Comparison of ENCODE assay signal across 1 cellular context in genomic region chr3:12622335-12622734, GRCh38.
TF ChIP-seq lines count a peak whose summit lies in the region.

No MANE protein-coding gene starts in this region.

TF ChIP-seq in H1, 55 proteins besides CTCF, POLR2A, EP300 and RAD21:
- TF ChIP-seq SIN3A (conservative IDR thresholded peaks at IDR 0.05 in 1 of 2, IDR thresholded peaks at IDR 0.05 in 1 of 2; ENCODE audit: low read depth in 1 of 2, low read length in 2 of 2) (no peak), HDAC6 (IDR thresholded peaks at IDR 0.05; ENCODE audit: low read depth, low read length) (no peak), USF2 (IDR thresholded peaks at IDR 0.05; ENCODE audit: low read length) (no peak), SP1 (IDR thresholded peaks at IDR 0.05; ENCODE audit: low read depth, low read length) (no peak), JUND (IDR thresholded peaks at IDR 0.05; ENCODE audit: low read length) (no peak), POLR2AphosphoS5 (IDR thresholded peaks at IDR 0.05; ENCODE audit: low read depth, low read length) (no peak), ASH2L (IDR thresholded peaks at IDR 0.05; ENCODE audit: low read length) (no peak), ATF2 (IDR thresholded peaks at IDR 0.05; ENCODE audit: low read length) (no peak)
TF ChIP-seq in H1: peak in this region for 0.
